21 cellular contexts compared by ENCODE assay signal in genomic region chr5:7010578-7010977, GRCh38.
"Had no signal": no experiment of that assay in that cellular context is flagged by ENCODE, and none has a peak within 500 bp of the region (broad histone marks: within the 10 kb centered on the region; RNA-seq: fewer than 3 reads in every experiment).

No MANE protein-coding gene starts in this region.

- DNase-seq: activated CD4-positive, alpha-beta T cell treated with anti-CD3 and anti-CD28 coated beads, Interleukin-2, amount 10 ng/mL, durations not matched to agents 7 days and 5 days; activated CD8-positive, alpha-beta memory T cell treated with anti-CD3 and anti-CD28 coated beads, Interleukin-2, amount 50 U/mL, for 4 hours; activated CD8-positive, alpha-beta T cell treated with anti-CD3 and anti-CD28 coated beads, Interleukin-2, amount 10 ng/mL, durations not matched to agents 7 days and 5 days; activated naive CD4-positive, alpha-beta T cell treated with anti-CD3 and anti-CD28 coated beads for 36 hours; activated naive CD8-positive, alpha-beta T cell treated with anti-CD3 and anti-CD28 coated beads, Interleukin-2, amount 50 U/mL, for 24 hours; activated T-cell treated with anti-CD3 and anti-CD28 coated beads, Interleukin-2, amount 50 U/mL, for 4 hours; anterior cingulate cortex; brain microvascular endothelial cell; central memory CD4-positive, alpha-beta T cell; erythroblast; left ventricle myocardium superior; mesenchymal stem cell; naive thymus-derived CD4-positive, alpha-beta T cell; sigmoid colon; stimulated activated CD4-positive, alpha-beta T cell treated with anti-CD3 and anti-CD28 coated beads, Interleukin-4, amount 100 ng/mL, for 4 hours; T1000; upper lobe of right lung had no signal

- ATAC-seq: activated CD4-positive, CD25-positive, alpha-beta regulatory T cell treated with anti-CD3 and anti-CD28 coated beads, Interleukin-2, amount 50 U/mL, for 24 hours; activated CD8-positive, alpha-beta T cell treated with anti-CD3 and anti-CD28 coated beads, Interleukin-2, amount 10 ng/mL, durations not matched to agents 7 days and 5 days; activated naive CD8-positive, alpha-beta T cell treated with anti-CD3 and anti-CD28 coated beads, Interleukin-2, amount 50 U/mL, for 24 hours; activated T-cell treated with anti-CD3 and anti-CD28 coated beads, Interleukin-2, amount 50 U/mL, for 4 hours; left ventricle myocardium superior; naive thymus-derived CD4-positive, alpha-beta T cell; stimulated activated memory B cell treated with anti-CD40 and anti-IgM and Interleukin-4, amounts not matched to agents 10 μg/mL and 1 μg/mL and 100 μg/mL, for 72 hours; upper lobe of right lung had no signal

- H3K4me1 Mint-ChIP-seq: activated CD4-positive, alpha-beta T cell treated with anti-CD3 and anti-CD28 coated beads, Interleukin-2, amount 10 ng/mL, durations not matched to agents 7 days and 5 days; activated naive CD8-positive, alpha-beta T cell treated with anti-CD3 and anti-CD28 coated beads, Interleukin-2, amount 50 U/mL, for 24 hours; naive thymus-derived CD4-positive, alpha-beta T cell; stimulated activated memory B cell treated with anti-CD40 and anti-IgM and Interleukin-4, amounts not matched to agents 10 μg/mL and 1 μg/mL and 100 μg/mL, for 72 hours had no signal

- H3K27me3 ChIP-seq: brain microvascular endothelial cell, neutrophil, sigmoid colon, upper lobe of right lung had no signal

- H3K4me3 Mint-ChIP-seq: activated CD4-positive, alpha-beta T cell treated with anti-CD3 and anti-CD28 coated beads, Interleukin-2, amount 10 ng/mL, durations not matched to agents 7 days and 5 days; activated CD8-positive, alpha-beta T cell treated with anti-CD3 and anti-CD28 coated beads, Interleukin-2, amount 10 ng/mL, durations not matched to agents 7 days and 5 days; activated naive CD4-positive, alpha-beta T cell treated with anti-CD3 and anti-CD28 coated beads for 36 hours; activated naive CD8-positive, alpha-beta T cell treated with anti-CD3 and anti-CD28 coated beads, Interleukin-2, amount 50 U/mL, for 24 hours; activated T-cell treated with anti-CD3 and anti-CD28 coated beads, Interleukin-2, amount 50 U/mL, for 4 hours; naive thymus-derived CD4-positive, alpha-beta T cell; stimulated activated memory B cell treated with anti-CD40 and anti-IgM and Interleukin-4, amounts not matched to agents 10 μg/mL and 1 μg/mL and 100 μg/mL, for 72 hours had no signal

- H3K36me3 Mint-ChIP-seq: naive thymus-derived CD4-positive, alpha-beta T cell; stimulated activated memory B cell treated with anti-CD40 and anti-IgM and Interleukin-4, amounts not matched to agents 10 μg/mL and 1 μg/mL and 100 μg/mL, for 72 hours had no signal

- H3K27ac ChIP-seq: brain microvascular endothelial cell, neutrophil, parathyroid adenoma, sigmoid colon, upper lobe of right lung had no signal

- H3K4me1 ChIP-seq: parathyroid adenoma, sigmoid colon, upper lobe of right lung had no signal

- H3K9me3 ChIP-seq: neutrophil, sigmoid colon, upper lobe of right lung had no signal

- H3K27me3 Mint-ChIP-seq: activated CD4-positive, alpha-beta T cell treated with anti-CD3 and anti-CD28 coated beads, Interleukin-2, amount 10 ng/mL, durations not matched to agents 7 days and 5 days; activated naive CD8-positive, alpha-beta T cell treated with anti-CD3 and anti-CD28 coated beads, Interleukin-2, amount 50 U/mL, for 24 hours; stimulated activated memory B cell treated with anti-CD40 and anti-IgM and Interleukin-4, amounts not matched to agents 10 μg/mL and 1 μg/mL and 100 μg/mL, for 72 hours had no signal

- H3K4me3 ChIP-seq: sigmoid colon, upper lobe of right lung had no signal

- H3K9ac ChIP-seq: parathyroid adenoma had no signal

- H3K27ac Mint-ChIP-seq: activated CD4-positive, alpha-beta T cell treated with anti-CD3 and anti-CD28 coated beads, Interleukin-2, amount 10 ng/mL, durations not matched to agents 7 days and 5 days; activated CD8-positive, alpha-beta T cell treated with anti-CD3 and anti-CD28 coated beads, Interleukin-2, amount 10 ng/mL, durations not matched to agents 7 days and 5 days; activated naive CD4-positive, alpha-beta T cell treated with anti-CD3 and anti-CD28 coated beads for 36 hours; activated naive CD8-positive, alpha-beta T cell treated with anti-CD3 and anti-CD28 coated beads, Interleukin-2, amount 50 U/mL, for 24 hours; naive thymus-derived CD4-positive, alpha-beta T cell; stimulated activated memory B cell treated with anti-CD40 and anti-IgM and Interleukin-4, amounts not matched to agents 10 μg/mL and 1 μg/mL and 100 μg/mL, for 72 hours had no signal

- H3K79me2 ChIP-seq: parathyroid adenoma had no signal

- H3K36me3 ChIP-seq: brain microvascular endothelial cell, neutrophil, sigmoid colon, upper lobe of right lung had no signal

- H3K9me3 Mint-ChIP-seq: activated T-cell treated with anti-CD3 and anti-CD28 coated beads, Interleukin-2, amount 50 U/mL, for 4 hours; stimulated activated memory B cell treated with anti-CD40 and anti-IgM and Interleukin-4, amounts not matched to agents 10 μg/mL and 1 μg/mL and 100 μg/mL, for 72 hours had no signal

- H2AFZ ChIP-seq: parathyroid adenoma had no signal
